ENCODE assay signal across 19 cellular contexts in the genomic region with DNA sequence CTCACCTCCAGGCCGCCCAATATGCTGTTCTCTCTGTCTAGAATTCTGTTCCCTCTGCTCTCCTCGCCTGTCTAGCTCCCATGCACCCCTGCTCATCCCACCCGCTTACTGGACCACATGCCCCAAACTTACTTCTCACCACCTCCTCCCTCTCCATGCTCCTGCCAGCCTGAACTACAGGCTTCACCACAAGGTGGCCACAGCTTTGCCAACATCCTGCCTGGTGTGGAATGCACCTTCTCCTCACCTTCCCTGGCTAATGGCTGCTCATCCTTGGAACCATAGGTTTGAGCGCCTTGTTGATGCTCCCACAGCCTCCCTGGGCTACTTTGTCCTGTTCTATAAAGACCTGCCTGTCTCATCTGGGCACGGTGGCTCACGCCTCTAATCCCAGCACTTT. TPM values are rescaled to one million over a fixed set of nuclear protein-coding genes. Genes with fewer than 3 reads are reported as not detected.
DNase-seq lines count a peak whose midpoint lies in the region; ATAC-seq, FAIRE-seq and TF ChIP-seq lines count a peak whose summit lies in the region.
"Had no signal": no experiment of that assay in that cellular context is flagged by ENCODE, and none has a peak within 500 bp of the region (broad histone marks: within the 10 kb centered on the region; RNA-seq: fewer than 3 reads in every experiment).

No MANE protein-coding gene starts in this region.

- H3K4me1 ChIP-seq in DND-41 (ENCODE audit: insufficient read depth, low read length) (no peaks in the 10 kb centered on the region), keratinocyte (ENCODE audit: control insufficient read depth, extremely low read depth, insufficient read depth, low read length) (no peaks in the 10 kb centered on the region)

- H4K20me1 ChIP-seq in DND-41 (ENCODE audit: insufficient read depth, low read length) (no peaks in the 10 kb centered on the region), keratinocyte (ENCODE audit: control insufficient read depth, extremely low read depth, insufficient read depth, low read length) (no peaks in the 10 kb centered on the region)

- H3K9me3 ChIP-seq in DND-41 (ENCODE audit: insufficient read depth, low read length, severe bottlenecking) (no peaks in the 10 kb centered on the region), keratinocyte (ENCODE audit: control insufficient read depth, low read depth, low read length) (no peaks in the 10 kb centered on the region)
- H3K9me3 ChIP-seq: spleen had no signal

- no peaks in the 10 kb centered on the region for H3K79me2 ChIP-seq in DND-41 (ENCODE audit: insufficient read depth, low read length)
- no peaks in the 10 kb centered on the region for H3K79me2 ChIP-seq in keratinocyte (ENCODE audit: control insufficient read depth, insufficient read depth, low read length)

- H2AFZ ChIP-seq in DND-41 (ENCODE audit: low read depth, low read length) (no peak overlapping the region), keratinocyte (ENCODE audit: control insufficient read depth, low read length) (no peak overlapping the region)

- DNase-seq in DND-41 (no peak), HuH-7.5 (ENCODE audit: low spot score) (peak; percentile 61), keratinocyte (ENCODE audit: low read depth, low spot score) (no peak), GOT3 (lab: John Stamatoyannopoulos, UW) (no peak), NCI-H1436 treated with DMSO at 0.1 percent for 48 hours (lab: John Stamatoyannopoulos, UW) (no peak), COLO668 (lab: John Stamatoyannopoulos, UW; ENCODE audit: unreplicated experiment) (no peak), sciatic nerve (ENCODE audit: low spot score) (no peak)
- DNase-seq: activated CD4-positive, alpha-beta T cell treated with anti-CD3 and anti-CD28 coated beads, Interleukin-2, amount 10 ng/mL, durations not matched to agents 24 days and 14 days; caudate nucleus; HCEC 1CT; kidney; NCI-H2227 treated with DMSO at 0.1 percent for 48 hours; spleen had no signal

- H3K9ac ChIP-seq in DND-41 (ENCODE audit: low read depth, low read length): no peak overlapping the region
- no peak overlapping the region for H3K9ac ChIP-seq in keratinocyte (ENCODE audit: control insufficient read depth, extremely low read depth, insufficient read depth, low read length)

- H3K4me2 ChIP-seq in DND-41 (ENCODE audit: insufficient read depth, low read length) (no peak overlapping the region), keratinocyte (ENCODE audit: control insufficient read depth, extremely low read depth, insufficient read depth, low read depth, low read length) (no peak overlapping the region)

- no peaks in the 10 kb centered on the region for H3K9me1 ChIP-seq in keratinocyte (ENCODE audit: control insufficient read depth, extremely low read depth, insufficient read depth, low read length)

- ATAC-seq in DND-41 (ENCODE audit: insufficient read depth, low read depth) (no peak; the same call in 2 of the 3 replicates), sciatic nerve (no peak)
- ATAC-seq: activated T-helper 17 cell treated with anti-CD3 and anti-CD28 coated beads, Interleukin-2, amount 50 U/mL, for 72 hours; natural killer cell treated with Interleukin-12 subunit alpha and Interleukin-12 subunit beta and Interleukin-15 and Interleukin-18, amount 100 ng/mL, for 72 hours had no signal

- intact Hi-C loops in sciatic nerve (cut with DNase I): no loop called here

- dilution Hi-C loops in keratinocyte (cut with MboI; ENCODE audit: extremely low pct_ligation_motif_present, low sequenced_read_pairs): no loop called here

- peaks cover 4% of the 10 kb centered on the region for H3K27me3 ChIP-seq in DND-41 (ENCODE audit: insufficient read depth, low read length, poor library complexity)
- peaks cover 16% of the 10 kb centered on the region for H3K27me3 ChIP-seq in keratinocyte (ENCODE audit: control insufficient read depth, extremely low read depth, insufficient read depth, low read length)

- H3K36me3 ChIP-seq in DND-41 (ENCODE audit: insufficient read depth, low read length): no peaks in the 10 kb centered on the region
- no peaks in the 10 kb centered on the region for H3K36me3 ChIP-seq in keratinocyte (ENCODE audit: control insufficient read depth in 2 of 2, extremely low read depth in 1 of 2, insufficient read depth in 2 of 2, low read length in 2 of 2)
- H3K36me3 ChIP-seq: spleen had no signal

- TF ChIP-seq CTCF in DND-41 (IDR thresholded peaks at IDR 0.05; ENCODE audit: borderline replicate concordance, extremely low read depth, low read length, poor library complexity, severe bottlenecking): peak; percentile 47
- peak; percentile 65 for TF ChIP-seq CTCF in VCaP (conservative IDR thresholded peaks at IDR 0.05)
- peak; percentile 51 to 81 (median 60) for TF ChIP-seq CTCF in keratinocyte (optimal IDR thresholded peaks at IDR 0.05 in 1 of 3, IDR thresholded peaks at IDR 0.05 in 1 of 3, conservative IDR thresholded peaks at IDR 0.05 in 1 of 3; ENCODE audit: extremely low read depth in 1 of 3, insufficient read depth in 2 of 3, low read length in 3 of 3)

- H3K27ac ChIP-seq in DND-41 (ENCODE audit: low read length) (no peak overlapping the region), VCaP (no peak overlapping the region), keratinocyte (ENCODE audit: control insufficient read depth, insufficient read depth, low read length) (no peak overlapping the region)
- H3K27ac ChIP-seq: SK-N-MC had no signal

- H3K4me3 ChIP-seq in DND-41 (ENCODE audit: low read depth in 1 of 2, low read length in 2 of 2) (no peak overlapping the region), keratinocyte (ENCODE audit: control insufficient read depth in 2 of 3, extremely low read depth in 1 of 3, insufficient read depth in 2 of 3, low read depth in 1 of 3, low read length in 3 of 3) (no peak overlapping the region)
- H3K4me3 ChIP-seq: SK-N-MC, spleen had no signal

- FAIRE-seq in keratinocyte (lab: Jason Lieb, UNC): no peak
- FAIRE-seq: kidney had no signal

RNA-seq across cellular contexts. Expression of a gene that starts 9.6 kb away (rescaled TPM):
- not detected in 3 replicates for polyA plus RNA-seq in keratinocyte
- not detected for polyA plus RNA-seq in keratinocyte (2011; ENCODE audit: low read depth)
- polyA plus RNA-seq in keratinocyte (2011; cell fraction: cytosol; rRNA removed): not detected in 2 replicates
- 0.03 TPM in 1 of 2 replicates, not detected in the other for polyA plus RNA-seq in keratinocyte (2011; cell fraction: nucleus; rRNA removed)
- not detected in 2 replicates for polyA plus RNA-seq in keratinocyte (2012; ENCODE audit: low replicate concordance)
- not detected in 3 replicates for polyA minus RNA-seq in keratinocyte
- polyA minus RNA-seq in keratinocyte (2011; cell fraction: cytosol; rRNA and poly(A)+ RNA removed): not detected
- polyA minus RNA-seq in keratinocyte (2011; cell fraction: nucleus; rRNA and poly(A)+ RNA removed): not detected in 2 replicates
- 0.36 TPM for total RNA-seq in sciatic nerve
- total RNA-seq: natural killer cell treated with Interleukin-12 subunit alpha and Interleukin-12 subunit beta and Interleukin-15 and Interleukin-18, amount 100 ng/mL, for 72 hours had no signal
- polyA plus RNA-seq: CD14-positive monocyte, IgD-negative memory B cell had no signal
